1 cellular context compared by ENCODE assay signal in genomic region chr20:50353289-50353961, GRCh38.
A peak's percentile ranks its signal among the peaks of the same experiment; 100 is the strongest.
TF ChIP-seq lines count a peak whose summit lies in the region.

No MANE protein-coding gene starts in this region.

TF ChIP-seq in HepG2, 621 proteins besides CTCF, POLR2A, EP300 and RAD21 (continued from another document and continues in another):
- TF ChIP-seq ZHX1 (CRISPR knock-in tag; IDR thresholded peaks at IDR 0.05; ENCODE audit: low read depth) (0 out of 2 replicates have a peak, but pooled peaks have one; percentile 27), ZNF543 (CRISPR knock-in tag; IDR thresholded peaks at IDR 0.05) (no peak), CCAR2 (optimal IDR thresholded peaks at IDR 0.05; ENCODE audit: low read depth, low read length) (no peak), BRF2 (CRISPR knock-in tag; IDR thresholded peaks at IDR 0.05) (no peak), UBTF (CRISPR knock-in tag; IDR thresholded peaks at IDR 0.05) (peak; percentile 82), ZNF318 (CRISPR knock-in tag; IDR thresholded peaks at IDR 0.05) (0 out of 2 replicates have a peak, but pooled peaks have one; percentile 70), HINFP (CRISPR knock-in tag; IDR thresholded peaks at IDR 0.05; ENCODE audit: low read depth) (no peak), ZBTB38 (CRISPR knock-in tag; IDR thresholded peaks at IDR 0.05) (no peak), TCF12 (IDR thresholded peaks at IDR 0.05) (no peak), TCF12 (CRISPR knock-in tag; IDR thresholded peaks at IDR 0.05) (no peak), ZSCAN5A (CRISPR knock-in tag; IDR thresholded peaks at IDR 0.05; ENCODE audit: borderline replicate concordance) (no peak), ZNF276 (CRISPR knock-in tag; IDR thresholded peaks at IDR 0.05; ENCODE audit: low read depth) (peak; percentile 55; the same call in 1 of the 2 replicates), MAZ (IDR thresholded peaks at IDR 0.05; ENCODE audit: borderline replicate concordance, low read depth, low read length) (no peak), MAZ (CRISPR knock-in tag; IDR thresholded peaks at IDR 0.05; ENCODE audit: low read depth) (peak; percentile 35; the same call in 1 of the 2 replicates), TFAP4 (IDR thresholded peaks at IDR 0.05; ENCODE audit: borderline replicate concordance, low read depth) (peak; percentile 56; the same call in 1 of the 2 replicates), TEAD2 (CRISPR knock-in tag; IDR thresholded peaks at IDR 0.05) (no peak), RARA (CRISPR knock-in tag; IDR thresholded peaks at IDR 0.05) (peak; percentile 72), STAT6 (CRISPR knock-in tag; IDR thresholded peaks at IDR 0.05; ENCODE audit: borderline replicate concordance) (peak; percentile 79; the same call in 1 of the 2 replicates), ZNF891 (CRISPR knock-in tag; IDR thresholded peaks at IDR 0.05) (peak; percentile 97), MTF2 (CRISPR knock-in tag; IDR thresholded peaks at IDR 0.05; ENCODE audit: borderline replicate concordance) (peak; percentile 82; the same call in 1 of the 2 replicates), ZMYM3 (CRISPR knock-in tag; IDR thresholded peaks at IDR 0.05) (peak; percentile 90), KAT8 (CRISPR knock-in tag; IDR thresholded peaks at IDR 0.05) (no peak; the same call in 1 of the 2 replicates), ZSCAN9 (CRISPR knock-in tag; IDR thresholded peaks at IDR 0.05; ENCODE audit: borderline replicate concordance) (peak; percentile 31; the same call in 1 of the 2 replicates), PAWR (CRISPR knock-in tag; IDR thresholded peaks at IDR 0.05; ENCODE audit: borderline replicate concordance) (no peak), ASH2L (IDR thresholded peaks at IDR 0.05; ENCODE audit: insufficient read length, low read depth, low read length) (peak; percentile 3), FOXO4 (CRISPR knock-in tag; conservative IDR thresholded peaks at IDR 0.05) (0 out of 2 replicates have a peak, but pooled peaks have one; percentile 63), GATA4 (IDR thresholded peaks at IDR 0.05; ENCODE audit: borderline replicate concordance, low read depth) (no peak)
